In the genomic region with DNA sequence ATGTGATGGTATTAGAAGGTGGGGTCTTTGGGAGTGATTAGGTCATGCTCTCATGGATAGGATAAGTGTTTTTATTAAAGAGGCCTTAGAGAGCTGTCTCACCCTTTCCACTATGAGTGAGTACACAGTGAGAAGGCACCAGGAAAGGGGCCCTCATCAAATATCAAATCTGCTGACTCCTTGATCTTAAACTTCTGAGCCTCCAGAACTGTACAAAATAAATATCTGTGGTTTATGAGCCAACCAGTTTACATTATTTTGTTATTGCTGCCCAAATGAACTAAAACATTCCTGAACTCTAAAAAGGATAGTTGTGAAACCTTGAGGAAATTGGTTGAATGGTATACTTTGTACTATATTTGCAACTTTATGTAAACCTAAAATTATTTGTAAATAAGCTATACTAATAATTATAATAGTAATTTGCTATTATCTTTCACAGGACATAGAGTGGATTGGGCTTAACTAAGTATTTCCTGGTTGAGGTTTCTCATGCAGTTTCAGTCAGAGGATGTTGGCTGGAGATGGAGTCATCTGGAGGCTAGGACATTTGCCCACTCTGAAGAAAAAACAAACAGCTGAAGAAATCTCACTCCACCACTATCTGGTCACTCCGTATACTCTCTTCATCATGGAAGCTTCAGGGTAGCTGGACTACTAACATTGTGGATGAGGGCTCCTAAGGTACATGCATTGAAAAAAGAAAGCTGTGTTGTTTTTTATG, we compare ENCODE assay signal across 1 cellular context.
TF ChIP-seq lines count a peak whose summit lies in the region.

No MANE protein-coding gene starts in this region.

TF ChIP-seq in IMR-90, 13 proteins besides CTCF, POLR2A, EP300 and RAD21 (continued from another document):
- TF ChIP-seq, protein P1, sequence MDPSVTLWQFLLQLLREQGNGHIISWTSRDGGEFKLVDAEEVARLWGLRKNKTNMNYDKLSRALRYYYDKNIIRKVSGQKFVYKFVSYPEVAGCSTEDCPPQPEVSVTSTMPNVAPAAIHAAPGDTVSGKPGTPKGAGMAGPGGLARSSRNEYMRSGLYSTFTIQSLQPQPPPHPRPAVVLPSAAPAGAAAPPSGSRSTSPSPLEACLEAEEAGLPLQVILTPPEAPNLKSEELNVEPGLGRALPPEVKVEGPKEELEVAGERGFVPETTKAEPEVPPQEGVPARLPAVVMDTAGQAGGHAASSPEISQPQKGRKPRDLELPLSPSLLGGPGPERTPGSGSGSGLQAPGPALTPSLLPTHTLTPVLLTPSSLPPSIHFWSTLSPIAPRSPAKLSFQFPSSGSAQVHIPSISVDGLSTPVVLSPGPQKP (IDR thresholded peaks at IDR 0.05; ENCODE audit: borderline replicate concordance, low read depth, low read length) = no peak
- TF ChIP-seq CEBPB (IDR thresholded peaks at IDR 0.05; ENCODE audit: low read depth, low read length) (no peak), BHLHE40 (IDR thresholded peaks at IDR 0.05; ENCODE audit: low read depth, low read length) (no peak), SMC3 (IDR thresholded peaks at IDR 0.05; ENCODE audit: low read depth, low read length) (no peak), FOS (IDR thresholded peaks at IDR 0.05; ENCODE audit: low read depth, low read length) (no peak)
